In genomic region chr16:4904108-4904941, GRCh38 we compare ENCODE assay signal across 18 cellular contexts. TPM values are rescaled to one million over a fixed set of nuclear protein-coding genes. Genes with fewer than 3 reads are reported as not detected.
DNase-seq lines count a peak whose midpoint lies in the region; ATAC-seq, FAIRE-seq and TF ChIP-seq lines count a peak whose summit lies in the region.
"Had no signal": no experiment of that assay in that cellular context is flagged by ENCODE, and none has a peak within 500 bp of the region (broad histone marks: within the 10 kb centered on the region; RNA-seq: fewer than 3 reads in every experiment).

No MANE protein-coding gene starts in this region.

- FAIRE-seq in HepG2 (lab: Jason Lieb, UNC) (no peak), urothelium cell line (lab: Jason Lieb, UNC) (peak; percentile 50)
- FAIRE-seq: GM19239, H1 had no signal

- no peaks in the 10 kb centered on the region for H3K27me3 Mint-ChIP-seq in progenitor cell of endocrine pancreas
- H3K27me3 Mint-ChIP-seq in activated T-cell treated with anti-CD3 and anti-CD28 coated beads, Interleukin-2, amount 50 U/mL, for 4 hours (ENCODE audit: low read depth): peaks cover 32% of the 10 kb centered on the region

- 77% methylated on average over 16 of the region's 16 CpGs for WGBS in HepG2 (ENCODE audit: low lambda C conversion rate)
- 79% methylated on average over 10 of the region's 16 CpGs for WGBS in right lobe of liver (ENCODE audit: insufficient coverage, low coverage, low lambda C conversion rate, missing lambda C conversion rate)

- no peak overlapping the region for H3K9ac ChIP-seq in HepG2 (ENCODE audit: insufficient read depth, low read depth, low read length)
- H3K9ac ChIP-seq: BLaER1 had no signal

- no peak for TF ChIP-seq RAD21 in HepG2 (CRISPR knock-in tag; IDR thresholded peaks at IDR 0.05)

- peak overlapping the region; percentile 80 for H3K27ac Mint-ChIP-seq in progenitor cell of endocrine pancreas
- H3K27ac Mint-ChIP-seq: CD8-positive, alpha-beta memory T cell had no signal

- ATAC-seq in HepG2 (no peak), right lobe of liver (no peak), lower lobe of right lung (peak; percentile 78 to 84)
- no peak for ATAC-seq in activated T-cell treated with anti-CD3 and anti-CD28 coated beads, Interleukin-2, amount 50 U/mL, for 4 hours

- TF ChIP-seq EP300 in HepG2 (IDR thresholded peaks at IDR 0.05; ENCODE audit: low read depth in 2 of 2, low read length in 2 of 2): no peak
- TF ChIP-seq EP300 in HepG2 (CRISPR knock-in tag; IDR thresholded peaks at IDR 0.05; ENCODE audit: borderline replicate concordance): no peak

- H3K9me3 Mint-ChIP-seq in progenitor cell of endocrine pancreas (ENCODE audit: low read depth): no peaks in the 10 kb centered on the region
- no peaks in the 10 kb centered on the region for H3K9me3 Mint-ChIP-seq in activated T-cell treated with anti-CD3 and anti-CD28 coated beads, Interleukin-2, amount 50 U/mL, for 4 hours
- H3K9me3 Mint-ChIP-seq: CD8-positive, alpha-beta memory T cell had no signal

- H3K27ac ChIP-seq in HepG2 (ENCODE audit: extremely low read length, insufficient read depth, low read length) (no peak overlapping the region), right lobe of liver (no peak overlapping the region), lower lobe of right lung (no peak overlapping the region)
- H3K27ac ChIP-seq: BLaER1 had no signal

- peaks cover 28% of the 10 kb centered on the region for H3K4me1 ChIP-seq in HepG2 (ENCODE audit: insufficient read depth, low read length)
- peaks cover 0 to 22% (median 10%) of the 10 kb centered on the region in 4 donors for H3K4me1 ChIP-seq in right lobe of liver
- H3K4me1 ChIP-seq in lower lobe of right lung: no peaks in the 10 kb centered on the region
- H3K4me1 ChIP-seq: Caco-2 had no signal

- in situ Hi-C loops in HepG2 (cut with HindIII; ENCODE audit: extremely low pct_ligation_motif_present, low pct_unique_long_range_greater_than_20kb): loop anchor here (5.0 kb wide), 1 partner anchor 58 kb away; no protein-coding TSS in a partner anchor

- no peaks in the 10 kb centered on the region for H4K20me1 ChIP-seq in HepG2 (ENCODE audit: insufficient read depth, low read length)
- H4K20me1 ChIP-seq: BLaER1 had no signal

- no peaks in the 10 kb centered on the region for H3K4me1 Mint-ChIP-seq in progenitor cell of endocrine pancreas (ENCODE audit: low read depth)
- no peaks in the 10 kb centered on the region for H3K4me1 Mint-ChIP-seq in activated T-cell treated with anti-CD3 and anti-CD28 coated beads, Interleukin-2, amount 50 U/mL, for 4 hours (ENCODE audit: low read depth)
- H3K4me1 Mint-ChIP-seq: CD8-positive, alpha-beta memory T cell had no signal

- BruUV-seq in HepG2 (replicated peaks; lab: Mats Ljungman, UMichigan): no TSS peak

- no peak overlapping the region for H3K4me3 ChIP-seq in HepG2 (replicated peaks in 1 of 3; ENCODE audit: insufficient read depth in 1 of 3, low read depth in 2 of 3, low read length in 3 of 3)
- no peak overlapping the region for H3K4me3 ChIP-seq in right lobe of liver
- no peak overlapping the region for H3K4me3 ChIP-seq in lower lobe of right lung
- H3K4me3 ChIP-seq: BLaER1 had no signal

- H3K27me3 ChIP-seq in HepG2 (ENCODE audit: control insufficient read depth in 1 of 2, insufficient read depth in 2 of 2, low read length in 2 of 2): no peaks in the 10 kb centered on the region
- H3K27me3 ChIP-seq in right lobe of liver: no peaks in the 10 kb centered on the region
- H3K27me3 ChIP-seq in lower lobe of right lung (ENCODE audit: low read depth): no peaks in the 10 kb centered on the region
- H3K27me3 ChIP-seq: BLaER1 had no signal

- H3K4me3 Mint-ChIP-seq in progenitor cell of endocrine pancreas (ENCODE audit: low read depth): no peak overlapping the region
- no peak overlapping the region for H3K4me3 Mint-ChIP-seq in activated T-cell treated with anti-CD3 and anti-CD28 coated beads, Interleukin-2, amount 50 U/mL, for 4 hours
- H3K4me3 Mint-ChIP-seq: CD8-positive, alpha-beta memory T cell had no signal

- H3K36me3 ChIP-seq in HepG2 (replicated peaks in 1 of 2; ENCODE audit: control insufficient read depth in 1 of 2, insufficient read depth in 2 of 2, low read length in 2 of 2) (no peaks in the 10 kb centered on the region; a peak in 1 of 5 replicates), right lobe of liver (no peaks in the 10 kb centered on the region), lower lobe of right lung (peaks cover 35% of the 10 kb centered on the region)
- H3K36me3 ChIP-seq: BLaER1 had no signal

- H3K36me3 Mint-ChIP-seq in progenitor cell of endocrine pancreas (ENCODE audit: insufficient read depth): peaks cover 19% of the 10 kb centered on the region
- no peaks in the 10 kb centered on the region for H3K36me3 Mint-ChIP-seq in activated T-cell treated with anti-CD3 and anti-CD28 coated beads, Interleukin-2, amount 50 U/mL, for 4 hours (ENCODE audit: insufficient read depth)
- H3K36me3 Mint-ChIP-seq: CD8-positive, alpha-beta memory T cell had no signal

- POLR2A ChIA-PET in HepG2 (lab: Yijun Ruan, JAX): no interaction called here

- DNase-seq in HepG2 (ENCODE audit: low spot score) (no peak), right lobe of liver (no peak), lower lobe of right lung (peak; percentile 44), progenitor cell of endocrine pancreas (ENCODE audit: low spot score, unreplicated experiment) (no peak), urothelium cell line (ENCODE audit: low spot score) (no peak), iPS-NIHi7 (ENCODE audit: extremely low spot score) (no peak)
- no peak for DNase-seq in activated T-cell treated with anti-CD3 and anti-CD28 coated beads, Interleukin-2, amount 50 U/mL, for 4 hours
- DNase-seq in activated CD4-positive, alpha-beta T cell treated with anti-CD3 and anti-CD28 coated beads for 4 hours: no peak
- DNase-seq: 8988T; AML-193; Caco-2; CD8-positive, alpha-beta memory T cell; DMS53; GF-D8; HCEC 1CT had no signal

- no peaks in the 10 kb centered on the region for H3K79me2 ChIP-seq in HepG2 (ENCODE audit: insufficient read depth, low read length)

- H3K4me2 ChIP-seq in HepG2 (ENCODE audit: low read depth, low read length): no peak overlapping the region
- H3K4me2 ChIP-seq: BLaER1 had no signal

- no peak for TF ChIP-seq CTCF in HepG2 (CRISPR knock-in tag; IDR thresholded peaks at IDR 0.05)
- TF ChIP-seq CTCF in right lobe of liver (IDR thresholded peaks at IDR 0.05): no peak
- TF ChIP-seq CTCF in lower lobe of right lung (IDR thresholded peaks at IDR 0.05): no peak
- TF ChIP-seq CTCF in progenitor cell of endocrine pancreas (IDR thresholded peaks at IDR 0.05; ENCODE audit: unreplicated experiment): no peak

- H2AFZ ChIP-seq in HepG2 (ENCODE audit: low read length): no peak overlapping the region

- intact Hi-C loops in HepG2 (cut with micrococcal nuclease; ENCODE audit: unreplicated experiment) (no loop called here), right lobe of liver (cut with DNase I) (no loop called here), lower lobe of right lung (cut with DNase I) (no loop called here)

- CTCF ChIA-PET in HepG2 (lab: Yijun Ruan, JAX; ENCODE audit: low intra/inter-chr PET ratio, low total read pairs): no interaction called here

- TF ChIP-seq POLR2A in HepG2 (IDR thresholded peaks at IDR 0.05; ENCODE audit: insufficient read depth in 1 of 2, low read depth in 2 of 2, low read length in 2 of 2): no peak
- TF ChIP-seq POLR2A in right lobe of liver (IDR thresholded peaks at IDR 0.05): no peak

- H3K9me3 ChIP-seq in HepG2 (ENCODE audit: low read length): no peaks in the 10 kb centered on the region
- no peaks in the 10 kb centered on the region for H3K9me3 ChIP-seq in right lobe of liver
- H3K9me3 ChIP-seq in lower lobe of right lung: no peaks in the 10 kb centered on the region
- H3K9me3 ChIP-seq: BLaER1, Caco-2 had no signal

RNA-seq across cellular contexts. Expression of gene PPL, which starts 32.6 kb away (rescaled TPM):
- total RNA-seq in HepG2 (2016; rRNA removed; fragmentation: Illumina TruSeq; extraction: Trizol) (4.4 and 6.6 TPM in 2 replicates), right lobe of liver (10 to 100 TPM in 4 of 6 experiments, 1 to 10 TPM in 2; 6.9 to 23.8 (median 14.4) TPM), lower lobe of right lung (60.5 TPM), progenitor cell of endocrine pancreas (62.7 and 64.1 TPM in 2 replicates)
- total RNA-seq in HepG2 (2016; cell fraction: cytosol; rRNA removed; fragmentation: Illumina TruSeq; extraction: Trizol; ENCODE audit: low read depth): 1.1 and 1.5 TPM in 2 replicates
- 3.3 and 6.8 TPM in 2 replicates for total RNA-seq in HepG2 (2016; cell fraction: insoluble cytoplasmic fraction; rRNA removed; fragmentation: Illumina TruSeq; extraction: Trizol)
- 1.8 and 2.4 TPM in 2 replicates for total RNA-seq in HepG2 (2016; cell fraction: membrane; rRNA removed; fragmentation: Illumina TruSeq; extraction: Trizol)
- 8.8 and 10.7 TPM in 2 replicates for total RNA-seq in HepG2 (2016; cell fraction: nucleus; rRNA removed; fragmentation: Illumina TruSeq; extraction: Trizol)
- 5.7 and 7.5 TPM in 2 replicates for polyA plus RNA-seq in HepG2 (2011; rRNA removed)
- 4.1 and 4.4 TPM in 2 replicates for polyA plus RNA-seq in HepG2 (2011; cell fraction: cytosol; rRNA removed)
- 19.1 and 22.6 TPM in 2 replicates for polyA plus RNA-seq in HepG2 (2011; cell fraction: nucleus; rRNA removed)
- 5.2 and 7.1 TPM in 2 replicates for polyA plus RNA-seq in HepG2 (2012)
- 0.62 and 0.73 TPM in 2 replicates for polyA plus RNA-seq in HepG2 (2016; cell fraction: cytosol; fragmentation: Illumina TruSeq; extraction: Trizol; ENCODE audit: low read depth)
- 2.7 and 3.1 TPM in 2 replicates for polyA plus RNA-seq in HepG2 (2016; cell fraction: insoluble cytoplasmic fraction; fragmentation: Illumina TruSeq; extraction: Trizol; ENCODE audit: low read depth)
- 0.72 and 0.92 TPM in 2 replicates for polyA plus RNA-seq in HepG2 (2016; cell fraction: membrane; fragmentation: Illumina TruSeq; extraction: Trizol; ENCODE audit: low read depth)
- 14.4 and 14.5 TPM in 2 replicates for polyA plus RNA-seq in HepG2 (2016; cell fraction: nucleus; fragmentation: Illumina TruSeq; extraction: Trizol; ENCODE audit: insufficient read depth, low read depth)
- polyA minus RNA-seq in HepG2 (2011; rRNA and poly(A)+ RNA removed; ENCODE audit: low replicate concordance): 9.9 and 18.8 TPM in 2 replicates
- polyA minus RNA-seq in HepG2 (2011; cell fraction: cytosol; rRNA and poly(A)+ RNA removed): 6.1 and 7.4 TPM in 2 replicates
- 7.3 and 10.2 TPM in 2 replicates for polyA minus RNA-seq in HepG2 (2011; cell fraction: nucleus; rRNA and poly(A)+ RNA removed)
- under 1 TPM; 0.08 to 0.11 (median 0.08) TPM for total RNA-seq in activated T-cell treated with anti-CD3 and anti-CD28 coated beads, Interleukin-2, amount 50 U/mL, for 4 hours
- total RNA-seq: CD8-positive, alpha-beta memory T cell had no signal

RNA-seq across cellular contexts. Expression of gene SEC14L5, which starts 53.8 kb away (rescaled TPM):
- total RNA-seq in HepG2 (2016; rRNA removed; fragmentation: Illumina TruSeq; extraction: Trizol) (0.36 and 0.42 TPM in 2 replicates), right lobe of liver (1 to 10 TPM in 1 of 6 experiments, under 1 TPM in 4, not detected in 1; 0.09 to 1.1 (median 0.60) TPM), lower lobe of right lung (0.41 TPM), progenitor cell of endocrine pancreas (1.8 and 2.1 TPM in 2 replicates)
- 0.09 TPM in 1 of 2 replicates, not detected in the other for total RNA-seq in HepG2 (2016; cell fraction: cytosol; rRNA removed; fragmentation: Illumina TruSeq; extraction: Trizol; ENCODE audit: low read depth)
- 0.34 and 0.43 TPM in 2 replicates for total RNA-seq in HepG2 (2016; cell fraction: insoluble cytoplasmic fraction; rRNA removed; fragmentation: Illumina TruSeq; extraction: Trizol)
- total RNA-seq in HepG2 (2016; cell fraction: membrane; rRNA removed; fragmentation: Illumina TruSeq; extraction: Trizol): 0.19 and 0.21 TPM in 2 replicates
- total RNA-seq in HepG2 (2016; cell fraction: nucleus; rRNA removed; fragmentation: Illumina TruSeq; extraction: Trizol): 0.34 and 0.43 TPM in 2 replicates
- polyA plus RNA-seq in HepG2 (2011; rRNA removed): 0.40 and 0.60 TPM in 2 replicates
- 0.31 and 0.44 TPM in 2 replicates for polyA plus RNA-seq in HepG2 (2011; cell fraction: cytosol; rRNA removed)
- 1.3 and 1.5 TPM in 2 replicates for polyA plus RNA-seq in HepG2 (2011; cell fraction: nucleus; rRNA removed)
- 0.59 and 1.0 TPM in 2 replicates for polyA plus RNA-seq in HepG2 (2012)
- 0.02 TPM in 2 replicates for polyA plus RNA-seq in HepG2 (2016; cell fraction: cytosol; fragmentation: Illumina TruSeq; extraction: Trizol; ENCODE audit: low read depth)
- 0.32 and 0.43 TPM in 2 replicates for polyA plus RNA-seq in HepG2 (2016; cell fraction: insoluble cytoplasmic fraction; fragmentation: Illumina TruSeq; extraction: Trizol; ENCODE audit: low read depth)
- polyA plus RNA-seq in HepG2 (2016; cell fraction: membrane; fragmentation: Illumina TruSeq; extraction: Trizol; ENCODE audit: low read depth): 0.08 and 0.14 TPM in 2 replicates
- 0.31 and 0.41 TPM in 2 replicates for polyA plus RNA-seq in HepG2 (2016; cell fraction: nucleus; fragmentation: Illumina TruSeq; extraction: Trizol; ENCODE audit: insufficient read depth, low read depth)
- 0.16 and 1.5 TPM in 2 replicates for polyA minus RNA-seq in HepG2 (2011; rRNA and poly(A)+ RNA removed; ENCODE audit: low replicate concordance)
- 0.18 and 0.49 TPM in 2 replicates for polyA minus RNA-seq in HepG2 (2011; cell fraction: cytosol; rRNA and poly(A)+ RNA removed)
- polyA minus RNA-seq in HepG2 (2011; cell fraction: nucleus; rRNA and poly(A)+ RNA removed): 0.64 and 0.75 TPM in 2 replicates
- not detected for total RNA-seq in activated T-cell treated with anti-CD3 and anti-CD28 coated beads, Interleukin-2, amount 50 U/mL, for 4 hours
- total RNA-seq: CD8-positive, alpha-beta memory T cell had no signal
- polyA plus RNA-seq: CD8-positive, alpha-beta memory T cell had no signal

RNA-seq across cellular contexts. Expression of gene UBN1, which starts 57.0 kb away (rescaled TPM):
- total RNA-seq in HepG2 (2016; rRNA removed; fragmentation: Illumina TruSeq; extraction: Trizol): 19.4 and 23.5 TPM in 2 replicates
- 3.2 and 3.4 TPM in 2 replicates for total RNA-seq in HepG2 (2016; cell fraction: cytosol; rRNA removed; fragmentation: Illumina TruSeq; extraction: Trizol; ENCODE audit: low read depth)
- 16.5 and 23.4 TPM in 2 replicates for total RNA-seq in HepG2 (2016; cell fraction: insoluble cytoplasmic fraction; rRNA removed; fragmentation: Illumina TruSeq; extraction: Trizol)
- 7.7 and 8.3 TPM in 2 replicates for total RNA-seq in HepG2 (2016; cell fraction: membrane; rRNA removed; fragmentation: Illumina TruSeq; extraction: Trizol)
- total RNA-seq in HepG2 (2016; cell fraction: nucleus; rRNA removed; fragmentation: Illumina TruSeq; extraction: Trizol): 21.8 and 22.1 TPM in 2 replicates
- 10.6 TPM in 2 replicates for polyA plus RNA-seq in HepG2 (2011; rRNA removed)
- 6.2 and 7.7 TPM in 2 replicates for polyA plus RNA-seq in HepG2 (2011; cell fraction: cytosol; rRNA removed)
- 31.3 and 37.9 TPM in 2 replicates for polyA plus RNA-seq in HepG2 (2011; cell fraction: nucleus; rRNA removed)
- 12.1 and 15.1 TPM in 2 replicates for polyA plus RNA-seq in HepG2 (2012)
- polyA plus RNA-seq in HepG2 (2016; cell fraction: cytosol; fragmentation: Illumina TruSeq; extraction: Trizol; ENCODE audit: low read depth): 0.95 and 1.1 TPM in 2 replicates
- polyA plus RNA-seq in HepG2 (2016; cell fraction: insoluble cytoplasmic fraction; fragmentation: Illumina TruSeq; extraction: Trizol; ENCODE audit: low read depth): 13.1 and 16.1 TPM in 2 replicates
- polyA plus RNA-seq in HepG2 (2016; cell fraction: membrane; fragmentation: Illumina TruSeq; extraction: Trizol; ENCODE audit: low read depth): 2.9 and 3.3 TPM in 2 replicates
- 28.3 and 29.1 TPM in 2 replicates for polyA plus RNA-seq in HepG2 (2016; cell fraction: nucleus; fragmentation: Illumina TruSeq; extraction: Trizol; ENCODE audit: insufficient read depth, low read depth)
- 31.7 and 41.5 TPM in 2 replicates for polyA minus RNA-seq in HepG2 (2011; rRNA and poly(A)+ RNA removed; ENCODE audit: low replicate concordance)
- polyA minus RNA-seq in HepG2 (2011; cell fraction: cytosol; rRNA and poly(A)+ RNA removed): 9.0 and 10.1 TPM in 2 replicates
- polyA minus RNA-seq in HepG2 (2011; cell fraction: nucleus; rRNA and poly(A)+ RNA removed): 20.9 and 24.1 TPM in 2 replicates
- 10 to 100 TPM; 12.0 to 18.6 (median 16.2) TPM for total RNA-seq in right lobe of liver
- 36.1 TPM for total RNA-seq in lower lobe of right lung
- total RNA-seq in progenitor cell of endocrine pancreas: 41.9 and 42.1 TPM in 2 replicates
- total RNA-seq in activated T-cell treated with anti-CD3 and anti-CD28 coated beads, Interleukin-2, amount 50 U/mL, for 4 hours: 10 to 100 TPM; 38.2 to 44.6 (median 42.2) TPM

RNA-seq across cellular contexts. Expression of gene GLYR1, which starts 57.2 kb away (rescaled TPM):
- total RNA-seq in HepG2 (2016; rRNA removed; fragmentation: Illumina TruSeq; extraction: Trizol) (48.7 and 65.0 TPM in 2 replicates), right lobe of liver (10 to 100 TPM; 33.1 to 55.2 (median 51.2) TPM), lower lobe of right lung (89.3 TPM), progenitor cell of endocrine pancreas (129 and 132 TPM in 2 replicates)
- 15.9 and 19.4 TPM in 2 replicates for total RNA-seq in HepG2 (2016; cell fraction: cytosol; rRNA removed; fragmentation: Illumina TruSeq; extraction: Trizol; ENCODE audit: low read depth)
- total RNA-seq in HepG2 (2016; cell fraction: insoluble cytoplasmic fraction; rRNA removed; fragmentation: Illumina TruSeq; extraction: Trizol): 45.2 and 62.7 TPM in 2 replicates
- total RNA-seq in HepG2 (2016; cell fraction: membrane; rRNA removed; fragmentation: Illumina TruSeq; extraction: Trizol): 15.9 and 18.0 TPM in 2 replicates
- 42.0 and 52.4 TPM in 2 replicates for total RNA-seq in HepG2 (2016; cell fraction: nucleus; rRNA removed; fragmentation: Illumina TruSeq; extraction: Trizol)
- polyA plus RNA-seq in HepG2 (2011; rRNA removed): 28.3 and 35.0 TPM in 2 replicates
- 19.7 and 20.6 TPM in 2 replicates for polyA plus RNA-seq in HepG2 (2011; cell fraction: cytosol; rRNA removed)
- 37.8 and 42.0 TPM in 2 replicates for polyA plus RNA-seq in HepG2 (2011; cell fraction: nucleus; rRNA removed)
- polyA plus RNA-seq in HepG2 (2012): 24.7 and 35.3 TPM in 2 replicates
- 5.7 and 7.1 TPM in 2 replicates for polyA plus RNA-seq in HepG2 (2016; cell fraction: cytosol; fragmentation: Illumina TruSeq; extraction: Trizol; ENCODE audit: low read depth)
- 52.7 and 61.5 TPM in 2 replicates for polyA plus RNA-seq in HepG2 (2016; cell fraction: insoluble cytoplasmic fraction; fragmentation: Illumina TruSeq; extraction: Trizol; ENCODE audit: low read depth)
- polyA plus RNA-seq in HepG2 (2016; cell fraction: membrane; fragmentation: Illumina TruSeq; extraction: Trizol; ENCODE audit: low read depth): 9.9 and 13.3 TPM in 2 replicates
- polyA plus RNA-seq in HepG2 (2016; cell fraction: nucleus; fragmentation: Illumina TruSeq; extraction: Trizol; ENCODE audit: insufficient read depth, low read depth): 79.5 and 95.5 TPM in 2 replicates
- polyA minus RNA-seq in HepG2 (2011; rRNA and poly(A)+ RNA removed; ENCODE audit: low replicate concordance): 31.8 and 71.0 TPM in 2 replicates
- 7.9 and 8.7 TPM in 2 replicates for polyA minus RNA-seq in HepG2 (2011; cell fraction: cytosol; rRNA and poly(A)+ RNA removed)
- polyA minus RNA-seq in HepG2 (2011; cell fraction: nucleus; rRNA and poly(A)+ RNA removed): 30.6 and 30.8 TPM in 2 replicates
- total RNA-seq in activated T-cell treated with anti-CD3 and anti-CD28 coated beads, Interleukin-2, amount 50 U/mL, for 4 hours: 100 to 1,000 TPM; 109 to 116 (median 114) TPM

Comparison
In these comparisons a context has a peak if more than half of its experiments do, and no peak if none do; other contexts are left out.
1. ATAC-seq: peak in lower lobe of right lung (2 of 2); none in HepG2 (single experiment), right lobe of liver (0 of 4) and activated T-cell treated with anti-CD3 and anti-CD28 coated beads, Interleukin-2, amount 50 U/mL, for 4 hours (0 of 2).